ENCODE assay signal across 8 cellular contexts in genomic region chr1:225480825-225481434, GRCh38. TPM values are rescaled to one million over a fixed set of nuclear protein-coding genes. Genes with fewer than 3 reads are reported as not detected.
DNase-seq lines count a peak whose midpoint lies in the region; ATAC-seq and TF ChIP-seq lines count a peak whose summit lies in the region.

No MANE protein-coding gene starts in this region.

- H3K27me3 ChIP-seq in osteoblast (ENCODE audit: insufficient read depth, low read length): no peaks in the 10 kb centered on the region

- no peak overlapping the region for H3K4me2 ChIP-seq in osteoblast (ENCODE audit: insufficient read depth, low read length)

- H2AFZ ChIP-seq in osteoblast (ENCODE audit: low read length): no peak overlapping the region

- no peaks in the 10 kb centered on the region for H3K9me3 ChIP-seq in osteoblast (ENCODE audit: low read depth, low read length)

- TF ChIP-seq CTCF in VCaP (conservative IDR thresholded peaks at IDR 0.05) (peak; percentile 81), epithelial cell of esophagus (IDR thresholded peaks at IDR 0.05; ENCODE audit: insufficient read depth, low read depth, low read length, missing control alignments) (peak; percentile 96), osteoblast (IDR thresholded peaks at IDR 0.05; ENCODE audit: extremely low read depth, low read depth, low read length) (peak; percentile 80)

- H3K4me3 ChIP-seq in epithelial cell of esophagus (ENCODE audit: low read length) (no peak overlapping the region), osteoblast (ENCODE audit: insufficient read depth, low read length) (no peak overlapping the region)

- in situ Hi-C loops in ACHN (cut with HindIII; ENCODE audit: low pct_ligation_motif_present, low pct_unique_long_range_greater_than_20kb, low sequenced_read_pairs): loop anchor here (25.0 kb wide), 2 partner anchors 306 to 506 kb away; partner anchors contain the start of genes SDE2 and SRP9

- DNase-seq in ACHN: peak; percentile 57
- DNase-seq in NCI-H1436 treated with DMSO at 0.1 percent for 48 hours (lab: John Stamatoyannopoulos, UW): peak; percentile 76
- DNase-seq in epithelial cell of esophagus (ENCODE audit: low read depth): peak; percentile 67
- DNase-seq in osteoblast (ENCODE audit: insufficient read length, low spot score, missing footprints): peak; percentile 75
- DNase-seq in GOT3 (lab: John Stamatoyannopoulos, UW): no peak

- 0 out of 2 replicates have a peak overlapping the region, but pooled peaks have one; percentile 5 for H3K27ac ChIP-seq in VCaP
- no peak overlapping the region for H3K27ac ChIP-seq in osteoblast (ENCODE audit: low read depth, low read length)

- ATAC-seq in GM18502 (IDR thresholded peaks at IDR 0.05; ENCODE audit: poor library complexity, unreplicated experiment) (peak; percentile 88), HG02852 (IDR thresholded peaks at IDR 0.05; ENCODE audit: unreplicated experiment) (peak; percentile 82)

- peaks cover 7% of the 10 kb centered on the region for H4K20me1 ChIP-seq in osteoblast (ENCODE audit: insufficient read depth, low read length)

- no peaks in the 10 kb centered on the region for H3K36me3 ChIP-seq in osteoblast (ENCODE audit: insufficient read depth, low read length)

- peaks cover 9% of the 10 kb centered on the region for H3K4me1 ChIP-seq in osteoblast (ENCODE audit: insufficient read depth, low read length)

- no peaks in the 10 kb centered on the region for H3K79me2 ChIP-seq in osteoblast (ENCODE audit: insufficient read depth, low read length)

RNA-seq across cellular contexts. Expression of gene LBR, which starts 53.1 kb away (rescaled TPM):
- total RNA-seq in osteoblast: 25.3 and 30.4 TPM in 2 replicates
